15 cellular contexts compared by ENCODE assay signal in genomic region chr1:151406176-151406575, GRCh38. TPM values are rescaled to one million over a fixed set of nuclear protein-coding genes. Genes with fewer than 3 reads are reported as not detected.
"Had no signal": no experiment of that assay in that cellular context is flagged by ENCODE, and none has a peak within 500 bp of the region (broad histone marks: within the 10 kb centered on the region; RNA-seq: fewer than 3 reads in every experiment).

No MANE protein-coding gene starts in this region.

- H3K27me3 Mint-ChIP-seq: activated B cell treated with CpG ODN at 0.5 μM for 24 hours; activated naive CD8-positive, alpha-beta T cell treated with anti-CD3 and anti-CD28 coated beads, Interleukin-2, amount 10 ng/mL, durations not matched to agents 7 days and 5 days; natural killer cell treated with Interleukin-12 subunit alpha and Interleukin-12 subunit beta and Interleukin-15 and Interleukin-18, amount 100 ng/mL, for 72 hours; stimulated activated naive CD8-positive, alpha-beta T cell treated with anti-CD3 and anti-CD28 coated beads, Interleukin-15, amount 100 ng/mL, for 72 hours had no signal

- H3K9me3 Mint-ChIP-seq: activated B cell treated with CpG ODN at 0.5 μM for 24 hours; activated naive CD8-positive, alpha-beta T cell treated with anti-CD3 and anti-CD28 coated beads, Interleukin-2, amount 10 ng/mL, durations not matched to agents 7 days and 5 days; endodermal cell; natural killer cell treated with Interleukin-12 subunit alpha and Interleukin-12 subunit beta and Interleukin-15 and Interleukin-18, amount 100 ng/mL, for 72 hours; stimulated activated naive CD8-positive, alpha-beta T cell treated with anti-CD3 and anti-CD28 coated beads, Interleukin-15, amount 100 ng/mL, for 72 hours; T-helper 2 cell treated with Interferon-gamma antibody and Interleukin-4, amounts not matched to agents 5 μg/mL and 100 μg/mL, for 36 hours had no signal

- H3K27ac ChIP-seq: brain microvascular endothelial cell, psoas muscle, right lobe of liver had no signal

- H3K4me3 ChIP-seq: psoas muscle, right lobe of liver had no signal

- H3K27ac Mint-ChIP-seq: T-helper 2 cell treated with Interferon-gamma antibody and Interleukin-4, amounts not matched to agents 5 μg/mL and 100 μg/mL, for 36 hours had no signal

- H3K27me3 ChIP-seq: brain microvascular endothelial cell, right lobe of liver had no signal

- H3K9me3 ChIP-seq: psoas muscle, right lobe of liver had no signal

- DNase-seq: activated B cell treated with CpG ODN at 0.5 μM for 24 hours; activated CD4-positive, alpha-beta T cell treated with anti-CD3 and anti-CD28 coated beads for 48 hours; activated naive CD8-positive, alpha-beta T cell treated with anti-CD3 and anti-CD28 coated beads, Interleukin-2, amount 10 ng/mL, durations not matched to agents 7 days and 5 days; brain microvascular endothelial cell; cerebellar nuclear complex; dermis blood vessel endothelial cell; endodermal cell; kidney; left ventricle myocardium superior; mesendoderm; psoas muscle; right lobe of liver; stimulated activated naive CD8-positive, alpha-beta T cell treated with anti-CD3 and anti-CD28 coated beads, Interleukin-15, amount 100 ng/mL, for 72 hours had no signal

- ATAC-seq: psoas muscle; right lobe of liver; stimulated activated naive CD8-positive, alpha-beta T cell treated with anti-CD3 and anti-CD28 coated beads, Interleukin-15, amount 100 ng/mL, for 72 hours had no signal

- H3K4me3 Mint-ChIP-seq: activated B cell treated with CpG ODN at 0.5 μM for 24 hours; activated naive CD8-positive, alpha-beta T cell treated with anti-CD3 and anti-CD28 coated beads, Interleukin-2, amount 10 ng/mL, durations not matched to agents 7 days and 5 days; endodermal cell; natural killer cell treated with Interleukin-12 subunit alpha and Interleukin-12 subunit beta and Interleukin-15 and Interleukin-18, amount 100 ng/mL, for 72 hours; stimulated activated naive CD8-positive, alpha-beta T cell treated with anti-CD3 and anti-CD28 coated beads, Interleukin-15, amount 100 ng/mL, for 72 hours; T-helper 2 cell treated with Interferon-gamma antibody and Interleukin-4, amounts not matched to agents 5 μg/mL and 100 μg/mL, for 36 hours had no signal

- H3K4me1 Mint-ChIP-seq: endodermal cell had no signal

RNA-seq across cellular contexts. Expression of gene SELENBP1, which starts 33.7 kb away (rescaled TPM):
- total RNA-seq: activated B cell treated with CpG ODN at 0.5 μM for 24 hours; activated naive CD8-positive, alpha-beta T cell treated with anti-CD3 and anti-CD28 coated beads, Interleukin-2, amount 10 ng/mL, durations not matched to agents 7 days and 5 days; natural killer cell treated with Interleukin-12 subunit alpha and Interleukin-12 subunit beta and Interleukin-15 and Interleukin-18, amount 100 ng/mL, for 72 hours had no signal
